ENCODE assay signal across 8 cellular contexts in the genomic region with DNA sequence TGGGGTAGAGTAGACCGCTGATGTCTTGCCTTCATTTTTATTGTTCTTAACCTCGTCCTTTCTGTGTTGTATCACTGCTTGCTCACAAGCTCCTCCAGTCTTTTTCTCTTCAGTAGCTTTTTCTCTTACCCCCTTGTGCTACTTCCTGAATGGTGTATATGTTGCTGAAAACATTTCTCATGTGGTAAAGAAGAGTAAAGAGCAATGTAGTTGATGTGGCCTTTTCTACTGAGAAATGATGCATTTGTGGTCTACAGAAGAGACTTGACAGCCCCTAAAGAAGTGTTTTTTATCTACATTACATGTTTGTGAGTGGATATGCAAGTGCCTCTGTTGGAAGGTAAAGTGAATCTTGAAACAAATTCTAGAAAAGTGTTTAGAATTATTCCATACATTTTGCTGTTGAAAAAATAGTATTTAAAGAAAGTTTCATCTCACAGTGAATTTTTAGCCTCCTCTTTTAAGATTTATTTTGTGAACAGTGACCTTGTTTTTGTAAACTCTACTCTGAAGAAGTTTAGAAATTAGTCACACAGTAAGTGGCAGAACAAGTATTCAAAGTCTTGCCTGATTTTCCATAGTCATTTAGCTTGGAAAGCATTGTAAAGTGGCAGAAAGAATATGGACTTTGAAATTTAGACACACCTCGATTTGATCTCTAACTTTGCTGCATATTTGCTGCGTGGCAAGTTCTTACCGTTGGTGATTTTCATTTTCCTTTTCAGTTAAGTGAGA. TPM values are rescaled to one million over a fixed set of nuclear protein-coding genes. Genes with fewer than 3 reads are reported as not detected.
DNase-seq lines count a peak whose midpoint lies in the region; ATAC-seq and TF ChIP-seq lines count a peak whose summit lies in the region.

No MANE protein-coding gene starts in this region.

- H3K36me3 ChIP-seq in cardiac muscle cell (no peaks in the 10 kb centered on the region), Karpas-422 (ENCODE audit: insufficient read depth, low read length) (peaks cover 20% of the 10 kb centered on the region; the same call in 1 of the 2 replicates), urinary bladder (ENCODE audit: insufficient read depth) (no peaks in the 10 kb centered on the region)

- no peak overlapping the region for H3K4me2 ChIP-seq in Karpas-422 (ENCODE audit: low read depth, low read length, poor library complexity, severe bottlenecking)

- DNase-seq in cardiac muscle cell (ENCODE audit: low read depth in 1 of 2, low spot score in 1 of 2) (no peak), cardiac septum (ENCODE audit: low spot score) (no peak), Karpas-422 (no peak), epithelial cell of prostate (ENCODE audit: low read depth, low spot score) (no peak), T-helper 9 cell (no peak)
- no peak for DNase-seq in stimulated activated CD4-positive, alpha-beta T cell treated with anti-CD3 and anti-CD28 coated beads, Interleukin-4, amount 100 ng/mL, for 24 hours

- H3K4me3 ChIP-seq in cardiac muscle cell: no peak overlapping the region
- H3K4me3 ChIP-seq in Karpas-422 (ENCODE audit: low read length): no peak overlapping the region
- H3K4me3 ChIP-seq in urinary bladder (ENCODE audit: low read depth, low read length): no peak overlapping the region

- no peaks in the 10 kb centered on the region for H4K20me1 ChIP-seq in Karpas-422 (ENCODE audit: insufficient read depth, low read depth, low read length)

- no peak for ATAC-seq in HG03457 (IDR thresholded peaks at IDR 0.05; ENCODE audit: unreplicated experiment)

- no peak overlapping the region for H3K9ac ChIP-seq in Karpas-422 (ENCODE audit: low read length)

- H3K9me3 ChIP-seq in cardiac muscle cell (ENCODE audit: low read depth) (no peaks in the 10 kb centered on the region), Karpas-422 (ENCODE audit: low read length) (no peaks in the 10 kb centered on the region)

- peaks cover 96% of the 10 kb centered on the region for H3K79me2 ChIP-seq in Karpas-422 (ENCODE audit: low read length)

- peak overlapping the region; percentile 33 for H3K27ac ChIP-seq in cardiac muscle cell
- peak overlapping the region; percentile 67 for H3K27ac ChIP-seq in Karpas-422 (ENCODE audit: low read length)
- peak overlapping the region; percentile 82 for H3K27ac ChIP-seq in epithelial cell of prostate
- H3K27ac ChIP-seq in urinary bladder (ENCODE audit: low read depth): peak overlapping the region; percentile 38

- no peaks in the 10 kb centered on the region for H3K9me2 ChIP-seq in Karpas-422 (replicated peaks; ENCODE audit: insufficient read depth, low read length)

- H3K4me1 ChIP-seq in cardiac muscle cell (ENCODE audit: low read depth): peaks cover 17% of the 10 kb centered on the region
- peaks cover 67% of the 10 kb centered on the region for H3K4me1 ChIP-seq in Karpas-422 (ENCODE audit: low read length)
- H3K4me1 ChIP-seq in urinary bladder (ENCODE audit: insufficient read depth): no peaks in the 10 kb centered on the region

- intact Hi-C loops in cardiac septum (cut with DNase I): no loop called here

- H2AFZ ChIP-seq in Karpas-422 (ENCODE audit: low read length): no peak overlapping the region

- 69% methylated on average over 5 of the region's 5 CpGs for WGBS in urinary bladder

- no peak for TF ChIP-seq CTCF in cardiac muscle cell (IDR thresholded peaks at IDR 0.05; ENCODE audit: low read depth, low read length)

- H3K27me3 ChIP-seq in cardiac muscle cell (no peaks in the 10 kb centered on the region), Karpas-422 (ENCODE audit: low read length) (no peaks in the 10 kb centered on the region)

RNA-seq across cellular contexts. Expression of gene CDC42SE2, which starts 17.4 kb away (rescaled TPM):
- total RNA-seq in cardiac muscle cell: 14.1 and 15.2 TPM in 2 replicates
- 24.1 and 26.5 TPM in 2 replicates for polyA plus RNA-seq in cardiac muscle cell
- 8.6 TPM for total RNA-seq in cardiac septum
- total RNA-seq in Karpas-422 (2014; rRNA removed; shearing (Covaris generic); ENCODE audit: low replicate concordance): 57.4 and 143 TPM in 2 replicates
- total RNA-seq in urinary bladder: 45.5 TPM
- 18.6 TPM for polyA plus RNA-seq in urinary bladder
